Comparison of ENCODE assay signal across 12 cellular contexts in the genomic region with DNA sequence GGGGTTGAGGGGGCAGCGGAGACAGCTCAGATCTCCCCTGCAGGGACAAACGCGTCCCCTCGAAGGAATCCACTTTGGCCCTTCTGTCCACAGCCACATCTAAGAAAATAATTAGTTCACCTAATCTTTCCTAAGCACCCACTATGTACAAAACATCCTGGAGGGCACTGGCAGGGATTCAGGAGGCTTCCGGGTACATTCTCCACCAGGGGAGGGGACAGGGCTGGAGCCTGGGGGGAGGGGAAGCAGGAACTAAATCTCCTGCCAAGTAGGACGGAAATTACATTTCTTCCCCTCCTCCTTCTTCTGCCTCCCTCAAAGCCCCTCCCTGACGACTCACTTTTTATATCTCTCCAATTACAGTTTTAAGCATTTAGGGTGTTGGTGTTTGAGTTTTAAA.
DNase-seq lines count a peak whose midpoint lies in the region; FAIRE-seq and TF ChIP-seq lines count a peak whose summit lies in the region.
"Had no signal": no experiment of that assay in that cellular context is flagged by ENCODE, and none has a peak within 500 bp of the region (broad histone marks: within the 10 kb centered on the region; RNA-seq: fewer than 3 reads in every experiment).

No MANE protein-coding gene starts in this region.

- no peak overlapping the region for H3K9ac ChIP-seq in endothelial cell of umbilical vein (replicated peaks; ENCODE audit: extremely low read depth, insufficient read depth, low read length)

- no peaks in the 10 kb centered on the region for H3K27me3 ChIP-seq in endothelial cell of umbilical vein (ENCODE audit: control insufficient read depth in 2 of 2, insufficient read depth in 2 of 2, low read length in 2 of 2)
- H3K27me3 ChIP-seq: cardiac muscle cell, gastrocnemius medialis had no signal

- H3K9me1 ChIP-seq in endothelial cell of umbilical vein (replicated peaks; ENCODE audit: control insufficient read depth, extremely low read depth, insufficient read depth, low read length) = no peaks in the 10 kb centered on the region

- intact Hi-C loops in endothelial cell of umbilical vein (cut with micrococcal nuclease) = no loop called here

- no peak overlapping the region for H3K27ac ChIP-seq in endothelial cell of umbilical vein (ENCODE audit: insufficient read depth, low read depth, low read length)
- H3K27ac ChIP-seq: cardiac muscle cell, gastrocnemius medialis had no signal

- no peaks in the 10 kb centered on the region for H3K9me3 ChIP-seq in endothelial cell of umbilical vein (replicated peaks; ENCODE audit: control insufficient read depth, insufficient read depth, low read length)
- H3K9me3 ChIP-seq: gastrocnemius medialis had no signal

- BruUV-seq in endothelial cell of umbilical vein (replicated peaks; lab: Mats Ljungman, UMichigan) = no TSS peak

- dilution Hi-C loops in endothelial cell of umbilical vein (cut with MboI; ENCODE audit: extremely low pct_ligation_motif_present, low sequenced_read_pairs) = no loop called here

- POLR2A ChIA-PET in endothelial cell of umbilical vein (lab: Charles Lee) = no interaction called here

- H2AFZ ChIP-seq in endothelial cell of umbilical vein (ENCODE audit: low read depth, low read length) = peak overlapping the region; percentile 54

- no peak for TF ChIP-seq POLR2A in endothelial cell of umbilical vein (IDR thresholded peaks at IDR 0.05; ENCODE audit: low read depth, low read length)

- DNase-seq in DMS153 (lab: John Stamatoyannopoulos, UW) = peak; percentile 48
- no peak for DNase-seq in DMS153 treated with DMSO at 0.1 percent for 48 hours (lab: John Stamatoyannopoulos, UW; ENCODE audit: unreplicated experiment)
- peak; percentile 65 to 72 for DNase-seq in NCI-H524 (lab: John Stamatoyannopoulos, UW)
- no peak for DNase-seq in endothelial cell of umbilical vein (ENCODE audit: low read depth, low spot score)
- peak; percentile 33 for DNase-seq in renal cortical epithelial cell (ENCODE audit: low read depth)
- DNase-seq in COLO829 (ENCODE audit: low spot score) = no peak
- DNase-seq in HuH-7 (ENCODE audit: low spot score) = no peak
- DNase-seq in NCI-H748 (lab: John Stamatoyannopoulos, UW; ENCODE audit: unreplicated experiment) = no peak
- DNase-seq: gastrocnemius medialis, naive B cell, OCI-M1 had no signal

- H3K4me1 ChIP-seq in endothelial cell of umbilical vein (ENCODE audit: control insufficient read depth, extremely low read depth, insufficient read depth, low read length) = peaks cover 21% of the 10 kb centered on the region

- H3K36me3 ChIP-seq in endothelial cell of umbilical vein (ENCODE audit: control insufficient read depth in 2 of 2, extremely low read depth in 1 of 2, insufficient read depth in 2 of 2, low read length in 2 of 2) = no peaks in the 10 kb centered on the region
- H3K36me3 ChIP-seq: cardiac muscle cell, gastrocnemius medialis had no signal

- H3K79me2 ChIP-seq in endothelial cell of umbilical vein (ENCODE audit: control insufficient read depth, insufficient read depth, low read length) = no peaks in the 10 kb centered on the region

- H3K4me2 ChIP-seq in endothelial cell of umbilical vein (ENCODE audit: insufficient read depth, low read length) = no peak overlapping the region

- CTCF ChIA-PET in endothelial cell of umbilical vein (lab: Charles Lee) = no interaction called here

- peak; percentile 90 for FAIRE-seq in endothelial cell of umbilical vein (lab: Jason Lieb, UNC)

- no peak for TF ChIP-seq CTCF in endothelial cell of umbilical vein (IDR thresholded peaks at IDR 0.05; ENCODE audit: extremely low read depth in 1 of 2, insufficient read depth in 1 of 2, low read depth in 1 of 2, low read length in 2 of 2)

- no peaks in the 10 kb centered on the region for H4K20me1 ChIP-seq in endothelial cell of umbilical vein (replicated peaks; ENCODE audit: control insufficient read depth, extremely low read depth, insufficient read depth, low read length)

- H3K4me3 ChIP-seq in endothelial cell of umbilical vein (replicated peaks in 1 of 3; ENCODE audit: insufficient read depth in 1 of 3, low read depth in 1 of 3, low read length in 3 of 3) = no peak overlapping the region
- H3K4me3 ChIP-seq: cardiac muscle cell, gastrocnemius medialis had no signal

TF ChIP-seq in endothelial cell of umbilical vein, 7 proteins besides CTCF, POLR2A, EP300 and RAD21:
- TF ChIP-seq POLR2AphosphoS5 (IDR thresholded peaks at IDR 0.05; ENCODE audit: insufficient read depth, low read depth, low read length) = no peak
- TF ChIP-seq, protein P1, sequence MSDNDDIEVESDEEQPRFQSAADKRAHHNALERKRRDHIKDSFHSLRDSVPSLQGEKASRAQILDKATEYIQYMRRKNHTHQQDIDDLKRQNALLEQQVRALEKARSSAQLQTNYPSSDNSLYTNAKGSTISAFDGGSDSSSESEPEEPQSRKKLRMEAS (IDR thresholded peaks at IDR 0.05; ENCODE audit: insufficient read depth, insufficient read length) = no peak
- TF ChIP-seq GATA2 (IDR thresholded peaks at IDR 0.05; ENCODE audit: insufficient read depth, insufficient read length, low read depth, low read length) = no peak
- no peak for TF ChIP-seq MYC (IDR thresholded peaks at IDR 0.05; ENCODE audit: low read depth, low read length)
- TF ChIP-seq JUN (IDR thresholded peaks at IDR 0.05; ENCODE audit: borderline replicate concordance, insufficient read depth, insufficient read length, low read depth) = no peak
- no peak for TF ChIP-seq FOS (IDR thresholded peaks at IDR 0.05; ENCODE audit: borderline replicate concordance, insufficient read depth, low read length)
- no peak for TF ChIP-seq EZH2 (IDR thresholded peaks at IDR 0.05; ENCODE audit: borderline replicate concordance, low read depth, low read length, severe bottlenecking)

Comparison
In these comparisons a context has a peak if more than half of its experiments do, and no peak if none do; other contexts are left out.
1. DNase-seq: peak in DMS153 (single experiment), NCI-H524 (2 of 2) and renal cortical epithelial cell (single experiment); none in DMS153 treated with DMSO at 0.1 percent for 48 hours (single experiment), endothelial cell of umbilical vein (single experiment), COLO829 (single experiment), HuH-7 (single experiment) and NCI-H748 (single experiment).